Comparison of ENCODE assay signal across 20 cellular contexts in genomic region chr9:27497883-27498553, GRCh38.
DNase-seq lines count a peak whose midpoint lies in the region.
"Had no signal": no experiment of that assay in that cellular context is flagged by ENCODE, and none has a peak within 500 bp of the region (broad histone marks: within the 10 kb centered on the region; RNA-seq: fewer than 3 reads in every experiment).

No MANE protein-coding gene starts in this region.

- peak overlapping the region; percentile 95 for H3K27ac ChIP-seq in epithelial cell of prostate
- H3K27ac ChIP-seq: neutrophil, PC-9, thoracic aorta had no signal

- DNase-seq in UCSD-AML1 (lab: John Stamatoyannopoulos, UW; ENCODE audit: unreplicated experiment): peak; percentile 7
- DNase-seq in epithelial cell of prostate (ENCODE audit: low read depth, low spot score): no peak
- DNase-seq in midbrain (lab: John Stamatoyannopoulos, UW): peak; percentile 71
- peak; percentile 76 for DNase-seq in superior temporal gyrus (ENCODE audit: extremely low spot score)
- DNase-seq in NCI-H510A treated with DMSO at 0.1 percent for 48 hours (lab: John Stamatoyannopoulos, UW): no peak
- DNase-seq in NCI-H1105 treated with DMSO at 0.1 percent for 48 hours (lab: John Stamatoyannopoulos, UW): no peak
- DNase-seq in germinal center (ENCODE audit: low spot score): no peak
- DNase-seq: activated CD4-positive, alpha-beta T cell treated with anti-CD3 and anti-CD28 coated beads for 4 hours; activated naive CD4-positive, alpha-beta T cell; effector CD4-positive, alpha-beta T cell; GDM1; MM.1S; NCI-H1930; NCI-H526; PC-9; stimulated activated CD4-positive, alpha-beta T cell treated with anti-CD3 and anti-CD28 coated beads, Interleukin-4, amount 100 ng/mL, for 24 hours; stimulated activated CD8-positive, alpha-beta memory T cell treated with anti-CD3 and anti-CD28 coated beads, Interleukin-4, amount 100 ng/mL, for 48 hours; T1000 had no signal

Comparison
In these comparisons a context has a peak if more than half of its experiments do, and no peak if none do; other contexts are left out.
1. DNase-seq: peak in UCSD-AML1 (single experiment), midbrain (single experiment) and superior temporal gyrus (single experiment); none in epithelial cell of prostate (single experiment), NCI-H510A treated with DMSO at 0.1 percent for 48 hours (single experiment), NCI-H1105 treated with DMSO at 0.1 percent for 48 hours (single experiment) and germinal center (single experiment).